ENCODE assay signal across 1 cellular context in genomic region chr1:155324041-155324716, GRCh38.
TF ChIP-seq lines count a peak whose summit lies in the region.

No MANE protein-coding gene starts in this region.

TF ChIP-seq in GM12878, 131 proteins besides CTCF, POLR2A, EP300 and RAD21 (continues in another document):
- TF ChIP-seq IRF4 (IDR thresholded peaks at IDR 0.05; ENCODE audit: low read depth, low read length) (no peak), PAX5 (IDR thresholded peaks at IDR 0.05; ENCODE audit: borderline replicate concordance, low read depth, low read length) (no peak), ZNF384 (IDR thresholded peaks at IDR 0.05; ENCODE audit: borderline replicate concordance, low read depth, low read length) (no peak), RAD51 (IDR thresholded peaks at IDR 0.05) (peak; percentile 93), EGR1 (IDR thresholded peaks at IDR 0.05; ENCODE audit: borderline replicate concordance in 1 of 2, low read depth in 2 of 2, low read length in 2 of 2) (peak in 1 of 2 experiments; percentile 3; a peak in 1 of 3 replicates), SMAD5 (IDR thresholded peaks at IDR 0.05; ENCODE audit: low read depth) (no peak), ASH2L (IDR thresholded peaks at IDR 0.05; ENCODE audit: borderline replicate concordance, low read depth) (no peak), POLR2AphosphoS5 (IDR thresholded peaks at IDR 0.05; ENCODE audit: low read length) (no peak; the same call in 1 of the 2 replicates), TARDBP (IDR thresholded peaks at IDR 0.05; ENCODE audit: borderline replicate concordance) (no peak; the same call in 1 of the 2 replicates), FOXK2 (IDR thresholded peaks at IDR 0.05) (no peak), RELB (IDR thresholded peaks at IDR 0.05; ENCODE audit: low read depth) (peak; percentile 68; the same call in 1 of the 2 replicates), CREB1 (IDR thresholded peaks at IDR 0.05; ENCODE audit: low read depth) (no peak), SIN3A (IDR thresholded peaks at IDR 0.05; ENCODE audit: low read depth, low read length) (no peak), YBX1 (IDR thresholded peaks at IDR 0.05) (no peak), MYB (IDR thresholded peaks at IDR 0.05; ENCODE audit: borderline replicate concordance, low read depth, low read length) (no peak), ZBTB33 (IDR thresholded peaks at IDR 0.05) (no peak), JUNB (IDR thresholded peaks at IDR 0.05) (no peak), STAT3 (IDR thresholded peaks at IDR 0.05; ENCODE audit: low read depth, low read length) (no peak), ETV6 (conservative IDR thresholded peaks at IDR 0.05 in 1 of 2, IDR thresholded peaks at IDR 0.05 in 1 of 2; ENCODE audit: borderline replicate concordance in 1 of 2, low read depth in 1 of 2) (no peak), YY1 (IDR thresholded peaks at IDR 0.05; ENCODE audit: low read depth, low read length) (peak; percentile 35; the same call in 1 of the 2 replicates), TCF12 (IDR thresholded peaks at IDR 0.05; ENCODE audit: low read depth, low read length) (no peak), SREBF2 (IDR thresholded peaks at IDR 0.05; ENCODE audit: low read length) (no peak), SRF (IDR thresholded peaks at IDR 0.05; ENCODE audit: low read depth in 2 of 2, low read length in 2 of 2) (no peak; a peak in 1 of 4 replicates), ZNF622 (IDR thresholded peaks at IDR 0.05) (no peak), TAF1 (IDR thresholded peaks at IDR 0.05; ENCODE audit: borderline replicate concordance, low read depth, low read length) (no peak), CUX1 (IDR thresholded peaks at IDR 0.05; ENCODE audit: insufficient replicate concordance, low read depth, low read length) (no peak), RCOR1 (conservative IDR thresholded peaks at IDR 0.05; ENCODE audit: low read depth, low read length) (no peak), BMI1 (IDR thresholded peaks at IDR 0.05; ENCODE audit: borderline replicate concordance) (no peak), EED (IDR thresholded peaks at IDR 0.05; ENCODE audit: low read depth) (peak; percentile 78; the same call in 1 of the 2 replicates), BACH1 (IDR thresholded peaks at IDR 0.05; ENCODE audit: borderline replicate concordance) (no peak; the same call in 1 of the 2 replicates), WRNIP1 (IDR thresholded peaks at IDR 0.05; ENCODE audit: borderline replicate concordance, low read depth, low read length) (no peak), KLF5 (IDR thresholded peaks at IDR 0.05; ENCODE audit: partially characterized antibody) (no peak), SMC3 (IDR thresholded peaks at IDR 0.05; ENCODE audit: borderline replicate concordance, low read length) (no peak), CHD4 (IDR thresholded peaks at IDR 0.05) (no peak), RB1 (IDR thresholded peaks at IDR 0.05; ENCODE audit: borderline replicate concordance) (peak; percentile 56; the same call in 1 of the 2 replicates), SMARCA5 (IDR thresholded peaks at IDR 0.05) (peak; percentile 85), MYC (IDR thresholded peaks at IDR 0.05; ENCODE audit: insufficient read depth, insufficient read length, insufficient replicate concordance, low read length, severe bottlenecking) (no peak), ZSCAN29 (IDR thresholded peaks at IDR 0.05) (no peak), CHD2 (IDR thresholded peaks at IDR 0.05; ENCODE audit: borderline replicate concordance, low read depth, low read length) (peak; percentile 41; the same call in 1 of the 2 replicates), SPI1 (IDR thresholded peaks at IDR 0.05; ENCODE audit: borderline replicate concordance, insufficient read depth, low read depth, low read length) (no peak)
- TF ChIP-seq, protein P1, sequence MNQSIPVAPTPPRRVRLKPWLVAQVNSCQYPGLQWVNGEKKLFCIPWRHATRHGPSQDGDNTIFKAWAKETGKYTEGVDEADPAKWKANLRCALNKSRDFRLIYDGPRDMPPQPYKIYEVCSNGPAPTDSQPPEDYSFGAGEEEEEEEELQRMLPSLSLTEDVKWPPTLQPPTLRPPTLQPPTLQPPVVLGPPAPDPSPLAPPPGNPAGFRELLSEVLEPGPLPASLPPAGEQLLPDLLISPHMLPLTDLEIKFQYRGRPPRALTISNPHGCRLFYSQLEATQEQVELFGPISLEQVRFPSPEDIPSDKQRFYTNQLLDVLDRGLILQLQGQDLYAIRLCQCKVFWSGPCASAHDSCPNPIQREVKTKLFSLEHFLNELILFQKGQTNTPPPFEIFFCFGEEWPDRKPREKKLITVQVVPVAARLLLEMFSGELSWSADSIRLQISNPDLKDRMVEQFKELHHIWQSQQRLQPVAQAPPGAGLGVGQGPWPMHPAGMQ (IDR thresholded peaks at IDR 0.05; ENCODE audit: borderline replicate concordance): no peak
- TF ChIP-seq, protein P2, sequence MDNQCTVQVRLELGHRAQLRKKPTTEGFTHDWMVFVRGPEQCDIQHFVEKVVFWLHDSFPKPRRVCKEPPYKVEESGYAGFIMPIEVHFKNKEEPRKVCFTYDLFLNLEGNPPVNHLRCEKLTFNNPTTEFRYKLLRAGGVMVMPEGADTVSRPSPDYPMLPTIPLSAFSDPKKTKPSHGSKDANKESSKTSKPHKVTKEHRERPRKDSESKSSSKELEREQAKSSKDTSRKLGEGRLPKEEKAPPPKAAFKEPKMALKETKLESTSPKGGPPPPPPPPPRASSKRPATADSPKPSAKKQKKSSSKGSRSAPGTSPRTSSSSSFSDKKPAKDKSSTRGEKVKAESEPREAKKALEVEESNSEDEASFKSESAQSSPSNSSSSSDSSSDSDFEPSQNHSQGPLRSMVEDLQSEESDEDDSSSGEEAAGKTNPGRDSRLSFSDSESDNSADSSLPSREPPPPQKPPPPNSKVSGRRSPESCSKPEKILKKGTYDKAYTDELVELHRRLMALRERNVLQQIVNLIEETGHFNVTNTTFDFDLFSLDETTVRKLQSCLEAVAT (IDR thresholded peaks at IDR 0.05): peak; percentile 78; the same call in 1 of the 2 replicates
- TF ChIP-seq, protein P3, sequence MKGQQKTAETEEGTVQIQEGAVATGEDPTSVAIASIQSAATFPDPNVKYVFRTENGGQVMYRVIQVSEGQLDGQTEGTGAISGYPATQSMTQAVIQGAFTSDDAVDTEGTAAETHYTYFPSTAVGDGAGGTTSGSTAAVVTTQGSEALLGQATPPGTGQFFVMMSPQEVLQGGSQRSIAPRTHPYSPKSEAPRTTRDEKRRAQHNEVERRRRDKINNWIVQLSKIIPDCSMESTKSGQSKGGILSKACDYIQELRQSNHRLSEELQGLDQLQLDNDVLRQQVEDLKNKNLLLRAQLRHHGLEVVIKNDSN (IDR thresholded peaks at IDR 0.05; ENCODE audit: borderline replicate concordance, extremely low read length, insufficient read depth, low read depth, low read length): peak; percentile 99
- TF ChIP-seq, protein P4, sequence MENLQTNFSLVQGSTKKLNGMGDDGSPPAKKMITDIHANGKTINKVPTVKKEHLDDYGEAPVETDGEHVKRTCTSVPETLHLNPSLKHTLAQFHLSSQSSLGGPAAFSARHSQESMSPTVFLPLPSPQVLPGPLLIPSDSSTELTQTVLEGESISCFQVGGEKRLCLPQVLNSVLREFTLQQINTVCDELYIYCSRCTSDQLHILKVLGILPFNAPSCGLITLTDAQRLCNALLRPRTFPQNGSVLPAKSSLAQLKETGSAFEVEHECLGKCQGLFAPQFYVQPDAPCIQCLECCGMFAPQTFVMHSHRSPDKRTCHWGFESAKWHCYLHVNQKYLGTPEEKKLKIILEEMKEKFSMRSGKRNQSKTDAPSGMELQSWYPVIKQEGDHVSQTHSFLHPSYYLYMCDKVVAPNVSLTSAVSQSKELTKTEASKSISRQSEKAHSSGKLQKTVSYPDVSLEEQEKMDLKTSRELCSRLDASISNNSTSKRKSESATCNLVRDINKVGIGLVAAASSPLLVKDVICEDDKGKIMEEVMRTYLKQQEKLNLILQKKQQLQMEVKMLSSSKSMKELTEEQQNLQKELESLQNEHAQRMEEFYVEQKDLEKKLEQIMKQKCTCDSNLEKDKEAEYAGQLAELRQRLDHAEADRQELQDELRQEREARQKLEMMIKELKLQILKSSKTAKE (IDR thresholded peaks at IDR 0.05; ENCODE audit: low read depth, poor library complexity, severe bottlenecking): no peak
- TF ChIP-seq, protein P5, sequence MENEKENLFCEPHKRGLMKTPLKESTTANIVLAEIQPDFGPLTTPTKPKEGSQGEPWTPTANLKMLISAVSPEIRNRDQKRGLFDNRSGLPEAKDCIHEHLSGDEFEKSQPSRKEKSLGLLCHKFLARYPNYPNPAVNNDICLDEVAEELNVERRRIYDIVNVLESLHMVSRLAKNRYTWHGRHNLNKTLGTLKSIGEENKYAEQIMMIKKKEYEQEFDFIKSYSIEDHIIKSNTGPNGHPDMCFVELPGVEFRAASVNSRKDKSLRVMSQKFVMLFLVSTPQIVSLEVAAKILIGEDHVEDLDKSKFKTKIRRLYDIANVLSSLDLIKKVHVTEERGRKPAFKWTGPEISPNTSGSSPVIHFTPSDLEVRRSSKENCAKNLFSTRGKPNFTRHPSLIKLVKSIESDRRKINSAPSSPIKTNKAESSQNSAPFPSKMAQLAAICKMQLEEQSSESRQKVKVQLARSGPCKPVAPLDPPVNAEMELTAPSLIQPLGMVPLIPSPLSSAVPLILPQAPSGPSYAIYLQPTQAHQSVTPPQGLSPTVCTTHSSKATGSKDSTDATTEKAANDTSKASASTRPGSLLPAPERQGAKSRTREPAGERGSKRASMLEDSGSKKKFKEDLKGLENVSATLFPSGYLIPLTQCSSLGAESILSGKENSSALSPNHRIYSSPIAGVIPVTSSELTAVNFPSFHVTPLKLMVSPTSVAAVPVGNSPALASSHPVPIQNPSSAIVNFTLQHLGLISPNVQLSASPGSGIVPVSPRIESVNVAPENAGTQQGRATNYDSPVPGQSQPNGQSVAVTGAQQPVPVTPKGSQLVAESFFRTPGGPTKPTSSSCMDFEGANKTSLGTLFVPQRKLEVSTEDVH (IDR thresholded peaks at IDR 0.05; ENCODE audit: low read depth, partially characterized antibody): no peak
